In the genomic region with DNA sequence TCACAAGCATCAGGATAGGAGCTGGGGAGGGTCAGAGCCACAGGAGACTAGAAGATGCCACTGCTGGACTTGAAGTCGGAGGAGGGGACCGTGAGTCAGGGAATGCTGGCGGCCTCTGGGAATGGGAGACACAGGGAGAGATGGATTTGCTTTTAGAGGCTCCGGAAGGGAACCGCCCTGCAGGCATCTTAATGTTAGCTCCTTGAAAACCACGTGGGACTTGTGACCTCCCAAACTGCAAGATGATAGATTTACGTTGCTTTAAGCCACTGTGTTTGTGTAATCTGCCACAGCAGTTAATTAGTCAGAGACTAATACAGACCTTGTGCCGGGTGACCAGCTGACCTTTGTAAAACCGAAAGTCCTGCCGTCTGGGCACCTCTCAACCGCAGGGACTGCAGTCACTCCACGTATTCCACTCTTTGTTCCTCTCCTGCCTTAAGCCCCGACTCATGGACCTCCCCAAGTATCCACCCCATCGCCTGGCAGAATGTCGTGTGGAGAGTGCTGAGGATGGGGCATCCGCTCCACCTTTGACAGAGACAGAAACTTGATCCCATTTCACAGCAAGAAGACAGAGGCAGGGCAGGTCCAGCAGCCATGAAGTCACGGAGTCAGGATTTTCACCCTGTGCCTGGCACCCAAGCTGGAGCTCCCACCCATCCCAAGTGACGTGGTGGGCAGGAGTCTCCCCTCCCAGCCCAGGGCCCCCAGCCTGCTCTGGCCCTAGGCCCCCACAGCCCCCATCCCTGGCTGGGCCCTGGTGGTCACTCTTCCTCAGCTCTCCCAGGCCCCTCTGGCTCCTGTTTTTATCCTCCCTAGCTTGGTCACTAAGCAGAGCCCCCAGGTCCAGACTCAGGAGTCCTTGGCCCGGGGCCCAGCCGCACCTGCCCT, we compare ENCODE assay signal across 1 cellular context.
TF ChIP-seq lines count a peak whose summit lies in the region.

No MANE protein-coding gene starts in this region.

TF ChIP-seq in H1, 55 proteins besides CTCF, POLR2A, EP300 and RAD21:
- no peak for TF ChIP-seq ZNF274 (IDR thresholded peaks at IDR 0.05; ENCODE audit: borderline replicate concordance, extremely low read depth, low read length)
- TF ChIP-seq SRF (IDR thresholded peaks at IDR 0.05; ENCODE audit: low read depth, low read length) = no peak
- TF ChIP-seq SP1 (IDR thresholded peaks at IDR 0.05; ENCODE audit: low read depth, low read length) = no peak
- no peak for TF ChIP-seq EZH2 (IDR thresholded peaks at IDR 0.05; ENCODE audit: low read depth, low read length, severe bottlenecking)
- TF ChIP-seq TCF12 (IDR thresholded peaks at IDR 0.05; ENCODE audit: low read depth, low read length) = no peak
- TF ChIP-seq SP2 (IDR thresholded peaks at IDR 0.05; ENCODE audit: low read length) = no peak
- TF ChIP-seq BRCA1 (IDR thresholded peaks at IDR 0.05; ENCODE audit: low read depth, low read length) = no peak
- TF ChIP-seq SP4 (IDR thresholded peaks at IDR 0.05; ENCODE audit: low read length) = no peak
- TF ChIP-seq JUN (IDR thresholded peaks at IDR 0.05; ENCODE audit: low read depth, low read length) = no peak
- TF ChIP-seq KDM4A (IDR thresholded peaks at IDR 0.05; ENCODE audit: low read depth, low read length, severe bottlenecking) = no peak
- no peak for TF ChIP-seq CBX8 (IDR thresholded peaks at IDR 0.05; ENCODE audit: borderline replicate concordance, low read depth, low read length)
- TF ChIP-seq TAF1 (IDR thresholded peaks at IDR 0.05; ENCODE audit: low read depth, low read length) = no peak
- no peak for TF ChIP-seq NANOG (IDR thresholded peaks at IDR 0.05; ENCODE audit: insufficient read depth, low read depth, low read length, poor library complexity, severe bottlenecking)
- TF ChIP-seq POLR2AphosphoS5 (IDR thresholded peaks at IDR 0.05; ENCODE audit: low read depth, low read length) = no peak
- no peak for TF ChIP-seq SIRT6 (IDR thresholded peaks at IDR 0.05; ENCODE audit: low read length)
